Comparison of ENCODE assay signal across 4 cellular contexts in the genomic region with DNA sequence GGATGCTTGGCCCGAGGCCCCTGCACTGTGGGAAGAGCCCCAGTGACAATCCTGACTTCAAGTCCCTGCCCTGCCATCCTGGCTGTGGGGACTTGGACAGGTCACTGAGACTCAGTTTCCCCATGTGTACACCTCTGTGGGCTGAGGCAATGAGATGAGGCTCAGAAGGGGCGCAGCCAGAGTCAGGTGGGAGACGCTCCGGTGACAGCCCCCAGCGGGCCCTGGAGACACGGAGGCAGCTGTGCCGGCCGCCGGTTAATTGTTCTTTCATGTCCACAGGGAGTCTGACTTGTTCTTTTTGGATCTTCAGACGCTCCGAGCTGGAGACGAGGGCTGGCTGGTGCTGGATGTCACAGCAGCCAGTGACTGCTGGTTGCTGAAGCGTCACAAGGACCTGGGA. TPM values are rescaled to one million over a fixed set of nuclear protein-coding genes. Genes with fewer than 3 reads are reported as not detected.
"Had no signal": no experiment of that assay in that cellular context is flagged by ENCODE, and none has a peak within 500 bp of the region (broad histone marks: within the 10 kb centered on the region; RNA-seq: fewer than 3 reads in every experiment).

No MANE protein-coding gene starts in this region.

RNA-seq across cellular contexts. Expression of a gene that starts 20.0 kb away (rescaled TPM):
- total RNA-seq: epithelial cell of proximal tubule, esophagus mucosa, foreskin keratinocyte had no signal
- polyA plus RNA-seq: esophagus, foreskin keratinocyte had no signal
